ENCODE assay signal across 1 cellular context in genomic region chr18:3383381-3383915, GRCh38.
TF ChIP-seq lines count a peak whose summit lies in the region.

No MANE protein-coding gene starts in this region.

TF ChIP-seq in HEK293, 187 proteins besides CTCF, POLR2A, EP300 and RAD21 (continued from another document):
- TF ChIP-seq KLF7 (tag by site-specific recombination; IDR thresholded peaks at IDR 0.05; ENCODE audit: borderline replicate concordance) = peak; percentile 69; the same call in 1 of the 2 replicates
- no peak for TF ChIP-seq ZNF416 (tag by site-specific recombination; IDR thresholded peaks at IDR 0.05)
- TF ChIP-seq, protein P1, sequence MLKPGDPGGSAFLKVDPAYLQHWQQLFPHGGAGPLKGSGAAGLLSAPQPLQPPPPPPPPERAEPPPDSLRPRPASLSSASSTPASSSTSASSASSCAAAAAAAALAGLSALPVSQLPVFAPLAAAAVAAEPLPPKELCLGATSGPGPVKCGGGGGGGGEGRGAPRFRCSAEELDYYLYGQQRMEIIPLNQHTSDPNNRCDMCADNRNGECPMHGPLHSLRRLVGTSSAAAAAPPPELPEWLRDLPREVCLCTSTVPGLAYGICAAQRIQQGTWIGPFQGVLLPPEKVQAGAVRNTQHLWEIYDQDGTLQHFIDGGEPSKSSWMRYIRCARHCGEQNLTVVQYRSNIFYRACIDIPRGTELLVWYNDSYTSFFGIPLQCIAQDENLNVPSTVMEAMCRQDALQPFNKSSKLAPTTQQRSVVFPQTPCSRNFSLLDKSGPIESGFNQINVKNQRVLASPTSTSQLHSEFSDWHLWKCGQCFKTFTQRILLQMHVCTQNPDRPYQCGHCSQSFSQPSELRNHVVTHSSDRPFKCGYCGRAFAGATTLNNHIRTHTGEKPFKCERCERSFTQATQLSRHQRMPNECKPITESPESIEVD (tag by site-specific recombination; IDR thresholded peaks at IDR 0.05) = 0 out of 2 replicates have a peak, but pooled peaks have one; percentile 21
- 0 out of 2 replicates have a peak, but pooled peaks have one; percentile 28 for TF ChIP-seq ZEB2 (tag by site-specific recombination; IDR thresholded peaks at IDR 0.05)
- TF ChIP-seq KLF1 (tag by site-specific recombination; IDR thresholded peaks at IDR 0.05) = peak; percentile 47; the same call in 1 of the 2 replicates
- peak; percentile 100 for TF ChIP-seq SP7 (tag by site-specific recombination; IDR thresholded peaks at IDR 0.05)
- TF ChIP-seq ZNF335 (tag by site-specific recombination; conservative IDR thresholded peaks at IDR 0.05) = peak; percentile 23; the same call in 1 of the 2 replicates
- TF ChIP-seq, protein P2, sequence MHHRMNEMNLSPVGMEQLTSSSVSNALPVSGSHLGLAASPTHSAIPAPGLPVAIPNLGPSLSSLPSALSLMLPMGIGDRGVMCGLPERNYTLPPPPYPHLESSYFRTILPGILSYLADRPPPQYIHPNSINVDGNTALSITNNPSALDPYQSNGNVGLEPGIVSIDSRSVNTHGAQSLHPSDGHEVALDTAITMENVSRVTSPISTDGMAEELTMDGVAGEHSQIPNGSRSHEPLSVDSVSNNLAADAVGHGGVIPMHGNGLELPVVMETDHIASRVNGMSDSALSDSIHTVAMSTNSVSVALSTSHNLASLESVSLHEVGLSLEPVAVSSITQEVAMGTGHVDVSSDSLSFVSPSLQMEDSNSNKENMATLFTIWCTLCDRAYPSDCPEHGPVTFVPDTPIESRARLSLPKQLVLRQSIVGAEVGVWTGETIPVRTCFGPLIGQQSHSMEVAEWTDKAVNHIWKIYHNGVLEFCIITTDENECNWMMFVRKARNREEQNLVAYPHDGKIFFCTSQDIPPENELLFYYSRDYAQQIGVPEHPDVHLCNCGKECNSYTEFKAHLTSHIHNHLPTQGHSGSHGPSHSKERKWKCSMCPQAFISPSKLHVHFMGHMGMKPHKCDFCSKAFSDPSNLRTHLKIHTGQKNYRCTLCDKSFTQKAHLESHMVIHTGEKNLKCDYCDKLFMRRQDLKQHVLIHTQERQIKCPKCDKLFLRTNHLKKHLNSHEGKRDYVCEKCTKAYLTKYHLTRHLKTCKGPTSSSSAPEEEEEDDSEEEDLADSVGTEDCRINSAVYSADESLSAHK (tag by site-specific recombination; IDR thresholded peaks at IDR 0.05) = peak; percentile 88
- peak; percentile 56; the same call in 1 of the 2 replicates for TF ChIP-seq ZNF843 (tag by site-specific recombination; IDR thresholded peaks at IDR 0.05)
- 0 out of 2 replicates have a peak, but pooled peaks have one; percentile 34 for TF ChIP-seq ZNF629 (tag by site-specific recombination; IDR thresholded peaks at IDR 0.05)
- TF ChIP-seq, protein P3, sequence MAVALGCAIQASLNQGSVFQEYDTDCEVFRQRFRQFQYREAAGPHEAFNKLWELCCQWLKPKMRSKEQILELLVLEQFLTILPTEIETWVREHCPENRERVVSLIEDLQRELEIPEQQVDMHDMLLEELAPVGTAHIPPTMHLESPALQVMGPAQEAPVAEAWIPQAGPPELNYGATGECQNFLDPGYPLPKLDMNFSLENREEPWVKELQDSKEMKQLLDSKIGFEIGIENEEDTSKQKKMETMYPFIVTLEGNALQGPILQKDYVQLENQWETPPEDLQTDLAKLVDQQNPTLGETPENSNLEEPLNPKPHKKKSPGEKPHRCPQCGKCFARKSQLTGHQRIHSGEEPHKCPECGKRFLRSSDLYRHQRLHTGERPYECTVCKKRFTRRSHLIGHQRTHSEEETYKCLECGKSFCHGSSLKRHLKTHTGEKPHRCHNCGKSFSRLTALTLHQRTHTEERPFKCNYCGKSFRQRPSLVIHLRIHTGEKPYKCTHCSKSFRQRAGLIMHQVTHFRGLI (tag by site-specific recombination; IDR thresholded peaks at IDR 0.05) = no peak
- TF ChIP-seq ZNF571 (tag by site-specific recombination; IDR thresholded peaks at IDR 0.05) = no peak
